Comparison of ENCODE assay signal across 8 cellular contexts in genomic region chr7:116211913-116212596, GRCh38. TPM values are rescaled to one million over a fixed set of nuclear protein-coding genes. Genes with fewer than 3 reads are reported as not detected.
DNase-seq lines count a peak whose midpoint lies in the region; ATAC-seq, FAIRE-seq and TF ChIP-seq lines count a peak whose summit lies in the region.

No MANE protein-coding gene starts in this region.

- H4K20me1 ChIP-seq in BLaER1, result no peaks in the 10 kb centered on the region
- peaks cover 11% of the 10 kb centered on the region for H4K20me1 ChIP-seq in MM.1S (ENCODE audit: insufficient read depth, low read length)

- no peaks in the 10 kb centered on the region for H3K36me3 ChIP-seq in BLaER1
- H3K36me3 ChIP-seq in MM.1S (replicated peaks; ENCODE audit: insufficient read depth, low read length), result no peaks in the 10 kb centered on the region; the same call in 1 of the 2 replicates

- H3K9me2 ChIP-seq in MM.1S (replicated peaks; ENCODE audit: insufficient read depth, low read length), result no peaks in the 10 kb centered on the region

- DNase-seq in MM.1S, result no peak
- no peak for DNase-seq in chondrocyte (ENCODE audit: low spot score)
- no peak for DNase-seq in GM12892 (ENCODE audit: insufficient read length)
- DNase-seq in GM20000 (ENCODE audit: low spot score), result no peak
- no peak for DNase-seq in dorsolateral prefrontal cortex

- no peak for FAIRE-seq in GM12892 (lab: Jason Lieb, UNC)

- no peak overlapping the region for H3K9ac ChIP-seq in BLaER1
- H3K9ac ChIP-seq in MM.1S (ENCODE audit: low read length), result peak overlapping the region; percentile 81

- no peak for TF ChIP-seq POLR2A in GM12892 (IDR thresholded peaks at IDR 0.05; ENCODE audit: low read depth, low read length)

- no peaks in the 10 kb centered on the region for H3K9me3 Mint-ChIP-seq in chondrocyte (ENCODE audit: low read depth)
- H3K9me3 Mint-ChIP-seq in nephron, result no peaks in the 10 kb centered on the region

- H3K27ac ChIP-seq in BLaER1, result no peak overlapping the region
- H3K27ac ChIP-seq in MM.1S (ENCODE audit: low read length), result peak overlapping the region; percentile 85
- peak overlapping the region in 1 of 59 donors; percentile 76 for H3K27ac ChIP-seq in dorsolateral prefrontal cortex

- no peak for ATAC-seq in GM18868 (IDR thresholded peaks at IDR 0.05; ENCODE audit: unreplicated experiment)

- H2AFZ ChIP-seq in MM.1S (ENCODE audit: low read length), result no peak overlapping the region

- peaks cover 18% of the 10 kb centered on the region for H3F3A ChIP-seq in MM.1S (ENCODE audit: insufficient read depth, low read length)

- H3K9me3 ChIP-seq in BLaER1, result peaks cover 15% of the 10 kb centered on the region
- H3K9me3 ChIP-seq in MM.1S (replicated peaks; ENCODE audit: insufficient read depth, low read length), result no peaks in the 10 kb centered on the region

- H3K4me1 ChIP-seq in BLaER1, result peaks cover 59% of the 10 kb centered on the region
- peaks cover 16% of the 10 kb centered on the region; the same call in 1 of the 2 replicates for H3K4me1 ChIP-seq in MM.1S (ENCODE audit: low read length)

- H3K4me1 Mint-ChIP-seq in chondrocyte (ENCODE audit: low read depth) (peaks cover 53% of the 10 kb centered on the region), nephron (peaks cover 23% of the 10 kb centered on the region)

- H3K27ac Mint-ChIP-seq in chondrocyte (ENCODE audit: unreplicated experiment) (peak overlapping the region; percentile 99), nephron (peak overlapping the region in 2 of 3 experiments; percentile 26 to 65)

- H3K79me2 ChIP-seq in MM.1S (ENCODE audit: low read length), result peaks cover 59% of the 10 kb centered on the region

- H3K4me2 ChIP-seq in BLaER1, result peak overlapping the region; percentile 85
- peak overlapping the region; percentile 84 for H3K4me2 ChIP-seq in MM.1S (ENCODE audit: low read depth, low read length)

- H3K27me3 Mint-ChIP-seq in chondrocyte (ENCODE audit: low read depth) (no peaks in the 10 kb centered on the region), nephron (ENCODE audit: low read depth) (peaks cover 32% of the 10 kb centered on the region)

- no peak overlapping the region for H3K4me3 ChIP-seq in BLaER1
- peak overlapping the region; percentile 74 for H3K4me3 ChIP-seq in MM.1S (ENCODE audit: low read length)
- peak overlapping the region in 19 of 59 donors; percentile 44 to 72 (median 62) for H3K4me3 ChIP-seq in dorsolateral prefrontal cortex

- H3K36me3 Mint-ChIP-seq in chondrocyte (ENCODE audit: low read depth), result peaks cover 3% of the 10 kb centered on the region
- H3K36me3 Mint-ChIP-seq in nephron (ENCODE audit: low read depth), result no peaks in the 10 kb centered on the region

- H3K27me3 ChIP-seq in BLaER1 (no peaks in the 10 kb centered on the region), MM.1S (replicated peaks; ENCODE audit: insufficient read depth, low read length) (no peaks in the 10 kb centered on the region), dorsolateral prefrontal cortex (peaks cover 0 to 75% (median 48%) of the 10 kb centered on the region in 45 donors)

- intact Hi-C loops in dorsolateral prefrontal cortex (cut with DNase I), result no loop called here

- H3K4me3 Mint-ChIP-seq in chondrocyte (ENCODE audit: unreplicated experiment), result peak overlapping the region; percentile 95
- peak overlapping the region; percentile 82 to 94 (median 87) for H3K4me3 Mint-ChIP-seq in nephron

- TF ChIP-seq CTCF in MM.1S (IDR thresholded peaks at IDR 0.05; ENCODE audit: low read length) (no peak), chondrocyte (IDR thresholded peaks at IDR 0.05) (no peak), nephron (IDR thresholded peaks at IDR 0.05; ENCODE audit: unreplicated experiment in 3 of 3) (no peak), GM20000 (IDR thresholded peaks at IDR 0.05; ENCODE audit: extremely low read depth, missing control alignments) (no peak), dorsolateral prefrontal cortex (IDR thresholded peaks at IDR 0.05 in 54 of 56, conservative IDR thresholded peaks at IDR 0.05 in 2 of 56; ENCODE audit: low read depth in 1 of 56, partially characterized antibody in 56 of 56) (no peak)

RNA-seq across cellular contexts. Expression of gene TES, which starts 1.7 kb away (rescaled TPM):
- total RNA-seq in chondrocyte (157 to 261 TPM (median 247 TPM) in 3 replicates), dorsolateral prefrontal cortex (1 to 10 TPM in 112 of 120 experiments, under 1 TPM in 8; 0.41 to 10.0 (median 2.9) TPM)
- polyA plus RNA-seq in GM12892 (2012; ENCODE audit: missing spikeins), result 65.6 TPM

Comparison
In these comparisons a context has a peak if more than half of its experiments do, and no peak if none do; other contexts are left out.
1. RNA of gene TES, which starts 1.7 kb away (total RNA-seq): 157 to 261 TPM in chondrocyte; 0.41 to 10.0 TPM in dorsolateral prefrontal cortex; every median in the first group is over 10 times any median in the second.